ENCODE assay signal across 1 cellular context in the genomic region with DNA sequence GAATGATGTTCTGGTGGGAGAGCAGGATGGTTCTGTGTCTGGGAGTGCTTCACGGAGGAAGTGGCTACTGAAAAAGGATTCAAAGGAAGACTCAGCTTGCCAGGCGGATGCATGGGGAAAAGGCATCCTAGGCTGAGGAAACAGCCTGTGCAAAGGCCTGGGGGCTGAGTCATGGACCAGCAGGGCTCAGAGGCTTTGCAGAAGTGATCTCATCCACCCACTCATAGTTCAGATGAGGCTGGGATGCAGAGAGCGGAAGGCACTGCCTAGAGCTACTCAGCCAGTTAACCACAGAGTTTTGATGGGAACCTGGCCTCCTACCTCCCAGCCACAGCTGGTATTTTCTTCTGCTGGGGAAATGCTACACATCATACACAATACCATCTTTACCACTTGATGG.
TF ChIP-seq lines count a peak whose summit lies in the region.

No MANE protein-coding gene starts in this region.

TF ChIP-seq in GM23338, 12 proteins besides CTCF, POLR2A, EP300 and RAD21 (continued from another document):
- TF ChIP-seq, protein P1, sequence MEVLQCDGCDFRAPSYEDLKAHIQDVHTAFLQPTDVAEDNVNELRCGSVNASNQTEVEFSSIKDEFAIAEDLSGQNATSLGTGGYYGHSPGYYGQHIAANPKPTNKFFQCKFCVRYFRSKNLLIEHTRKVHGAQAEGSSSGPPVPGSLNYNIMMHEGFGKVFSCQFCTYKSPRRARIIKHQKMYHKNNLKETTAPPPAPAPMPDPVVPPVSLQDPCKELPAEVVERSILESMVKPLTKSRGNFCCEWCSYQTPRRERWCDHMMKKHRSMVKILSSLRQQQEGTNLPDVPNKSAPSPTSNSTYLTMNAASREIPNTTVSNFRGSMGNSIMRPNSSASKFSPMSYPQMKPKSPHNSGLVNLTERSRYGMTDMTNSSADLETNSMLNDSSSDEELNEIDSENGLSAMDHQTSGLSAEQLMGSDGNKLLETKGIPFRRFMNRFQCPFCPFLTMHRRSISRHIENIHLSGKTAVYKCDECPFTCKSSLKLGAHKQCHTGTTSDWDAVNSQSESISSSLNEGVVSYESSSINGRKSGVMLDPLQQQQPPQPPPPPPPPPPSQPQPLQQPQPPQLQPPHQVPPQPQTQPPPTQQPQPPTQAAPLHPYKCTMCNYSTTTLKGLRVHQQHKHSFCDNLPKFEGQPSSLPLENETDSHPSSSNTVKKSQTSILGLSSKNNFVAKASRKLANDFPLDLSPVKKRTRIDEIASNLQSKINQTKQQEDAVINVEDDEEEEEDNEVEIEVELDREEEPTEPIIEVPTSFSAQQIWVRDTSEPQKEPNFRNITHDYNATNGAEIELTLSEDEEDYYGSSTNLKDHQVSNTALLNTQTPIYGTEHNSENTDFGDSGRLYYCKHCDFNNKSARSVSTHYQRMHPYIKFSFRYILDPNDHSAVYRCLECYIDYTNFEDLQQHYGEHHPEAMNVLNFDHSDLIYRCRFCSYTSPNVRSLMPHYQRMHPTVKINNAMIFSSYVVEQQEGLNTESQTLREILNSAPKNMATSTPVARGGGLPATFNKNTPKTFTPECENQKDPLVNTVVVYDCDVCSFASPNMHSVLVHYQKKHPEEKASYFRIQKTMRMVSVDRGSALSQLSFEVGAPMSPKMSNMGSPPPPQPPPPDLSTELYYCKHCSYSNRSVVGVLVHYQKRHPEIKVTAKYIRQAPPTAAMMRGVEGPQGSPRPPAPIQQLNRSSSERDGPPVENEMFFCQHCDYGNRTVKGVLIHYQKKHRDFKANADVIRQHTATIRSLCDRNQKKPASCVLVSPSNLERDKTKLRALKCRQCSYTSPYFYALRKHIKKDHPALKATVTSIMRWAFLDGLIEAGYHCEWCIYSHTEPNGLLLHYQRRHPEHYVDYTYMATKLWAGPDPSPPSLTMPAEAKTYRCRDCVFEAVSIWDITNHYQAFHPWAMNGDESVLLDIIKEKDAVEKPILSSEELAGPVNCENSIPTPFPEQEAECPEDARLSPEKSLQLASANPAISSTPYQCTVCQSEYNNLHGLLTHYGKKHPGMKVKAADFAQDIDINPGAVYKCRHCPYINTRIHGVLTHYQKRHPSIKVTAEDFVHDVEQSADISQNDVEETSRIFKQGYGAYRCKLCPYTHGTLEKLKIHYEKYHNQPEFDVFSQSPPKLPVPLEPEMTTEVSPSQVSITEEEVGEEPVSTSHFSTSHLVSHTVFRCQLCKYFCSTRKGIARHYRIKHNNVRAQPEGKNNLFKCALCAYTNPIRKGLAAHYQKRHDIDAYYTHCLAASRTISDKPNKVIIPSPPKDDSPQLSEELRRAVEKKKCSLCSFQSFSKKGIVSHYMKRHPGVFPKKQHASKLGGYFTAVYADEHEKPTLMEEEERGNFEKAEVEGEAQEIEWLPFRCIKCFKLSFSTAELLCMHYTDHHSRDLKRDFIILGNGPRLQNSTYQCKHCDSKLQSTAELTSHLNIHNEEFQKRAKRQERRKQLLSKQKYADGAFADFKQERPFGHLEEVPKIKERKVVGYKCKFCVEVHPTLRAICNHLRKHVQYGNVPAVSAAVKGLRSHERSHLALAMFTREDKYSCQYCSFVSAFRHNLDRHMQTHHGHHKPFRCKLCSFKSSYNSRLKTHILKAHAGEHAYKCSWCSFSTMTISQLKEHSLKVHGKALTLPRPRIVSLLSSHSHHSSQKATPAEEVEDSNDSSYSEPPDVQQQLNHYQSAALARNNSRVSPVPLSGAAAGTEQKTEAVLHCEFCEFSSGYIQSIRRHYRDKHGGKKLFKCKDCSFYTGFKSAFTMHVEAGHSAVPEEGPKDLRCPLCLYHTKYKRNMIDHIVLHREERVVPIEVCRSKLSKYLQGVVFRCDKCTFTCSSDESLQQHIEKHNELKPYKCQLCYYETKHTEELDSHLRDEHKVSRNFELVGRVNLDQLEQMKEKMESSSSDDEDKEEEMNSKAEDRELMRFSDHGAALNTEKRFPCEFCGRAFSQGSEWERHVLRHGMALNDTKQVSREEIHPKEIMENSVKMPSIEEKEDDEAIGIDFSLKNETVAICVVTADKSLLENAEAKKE (CRISPR knock-in tag; IDR thresholded peaks at IDR 0.05), result no peak
- TF ChIP-seq EZH2phosphoT487 (IDR thresholded peaks at IDR 0.05; ENCODE audit: unreplicated experiment) (no peak), POLR2AphosphoS5 (IDR thresholded peaks at IDR 0.05; ENCODE audit: low read depth) (no peak), JUNB (IDR thresholded peaks at IDR 0.05; ENCODE audit: unreplicated experiment) (no peak), ZNF114 (CRISPR knock-in tag; IDR thresholded peaks at IDR 0.05) (no peak), ZNF331 (CRISPR knock-in tag; IDR thresholded peaks at IDR 0.05; ENCODE audit: low read depth) (no peak), NANOG (IDR thresholded peaks at IDR 0.05; ENCODE audit: borderline replicate concordance) (no peak), STAT1 (IDR thresholded peaks at IDR 0.05; ENCODE audit: unreplicated experiment) (no peak), EZH2 (IDR thresholded peaks at IDR 0.05; ENCODE audit: low read depth, unreplicated experiment) (no peak), CREB1 (CRISPR knock-in tag; IDR thresholded peaks at IDR 0.05; ENCODE audit: low read depth) (no peak)
